In genomic region chr10:6402960-6403359, GRCh38 we compare ENCODE assay signal across 27 cellular contexts.
"Had no signal": no experiment of that assay in that cellular context is flagged by ENCODE, and none has a peak within 500 bp of the region (broad histone marks: within the 10 kb centered on the region; RNA-seq: fewer than 3 reads in every experiment).

No MANE protein-coding gene starts in this region.

- H3K36me3 Mint-ChIP-seq: activated naive CD8-positive, alpha-beta T cell treated with anti-CD3 and anti-CD28 coated beads for 36 hours had no signal

- H3K4me1 ChIP-seq: SJCRH30 had no signal

- FAIRE-seq: TTC549 had no signal

- DNase-seq: activated CD4-positive, alpha-beta T cell treated with anti-CD3 and anti-CD28 coated beads, Interleukin-2, amount 10 ng/mL, durations not matched to agents 7 days and 5 days; activated CD4-positive, alpha-beta T cell treated with anti-CD3 and anti-CD28 coated beads, Interleukin-2, amount 50 U/mL, for 48 hours; activated CD8-positive, alpha-beta memory T cell treated with anti-CD3 and anti-CD28 coated beads, Interleukin-2, amount 50 U/mL, for 4 hours; activated effector memory CD4-positive, alpha-beta T cell treated with Interleukin-2 at 50 U/mL for 16 hours; activated naive CD4-positive, alpha-beta T cell treated with anti-CD3 and anti-CD28 coated beads, Interleukin-2, amount 50 U/mL, for 16 hours; activated naive CD8-positive, alpha-beta T cell treated with anti-CD3 and anti-CD28 coated beads for 36 hours; activated T-cell treated with anti-CD3 and anti-CD28 coated beads for 4 hours; activated T-cell treated with anti-CD3 and anti-CD28 coated beads, Interleukin-2, amount 50 U/mL, for 4 hours; amniotic stem cell; aorta; brain microvascular endothelial cell; central memory CD4-positive, alpha-beta T cell; Kasumi-1; KG1; NCI-H1048; NCI-H1436 treated with DMSO at 0.1 percent for 48 hours; NCI-H1694 treated with DMSO at 0.1 percent for 48 hours; NCI-H2029; NCI-H345; NCI-H524 treated with DMSO at 0.1 percent for 48 hours; SHP77; SJCRH30 had no signal

- ATAC-seq: activated T-cell treated with anti-CD3 and anti-CD28 coated beads, Interleukin-2, amount 50 U/mL, for 4 hours; Panc1 had no signal

- H3K4me3 ChIP-seq: SJCRH30, SK-N-MC had no signal

- H3K27ac ChIP-seq: brain microvascular endothelial cell, SJCRH30, SK-N-MC had no signal

- H3K36me3 ChIP-seq: brain microvascular endothelial cell, SJCRH30 had no signal

- H3K27ac Mint-ChIP-seq: activated CD4-positive, alpha-beta T cell treated with anti-CD3 and anti-CD28 coated beads, Interleukin-2, amount 10 ng/mL, durations not matched to agents 7 days and 5 days; activated naive CD8-positive, alpha-beta T cell treated with anti-CD3 and anti-CD28 coated beads for 36 hours; activated T-helper 1 cell treated with anti-CD3 and anti-CD28 coated beads, Interleukin-12 subunit alpha, Interleukin-12 subunit beta, Interleukin-2, Interleukin-4 antibody, amounts not matched to agents 30 ng/mL and 10 ng/mL and 1 ng/mL, durations not matched to agents 14 hours and 24 hours and 36 hours; T-helper 2 cell treated with Interferon-gamma antibody and Interleukin-4, amounts not matched to agents 5 μg/mL and 100 μg/mL, for 36 hours had no signal

- H3K27me3 ChIP-seq: brain microvascular endothelial cell, SJCRH30 had no signal

- H3K9me3 ChIP-seq: SJCRH30 had no signal

- H3K9me3 Mint-ChIP-seq: activated CD4-positive, alpha-beta T cell treated with anti-CD3 and anti-CD28 coated beads, Interleukin-2, amount 10 ng/mL, durations not matched to agents 7 days and 5 days; activated naive CD8-positive, alpha-beta T cell treated with anti-CD3 and anti-CD28 coated beads for 36 hours; activated T-cell treated with anti-CD3 and anti-CD28 coated beads, Interleukin-2, amount 50 U/mL, for 4 hours; activated T-helper 1 cell treated with anti-CD3 and anti-CD28 coated beads, Interleukin-12 subunit alpha, Interleukin-12 subunit beta, Interleukin-2, Interleukin-4 antibody, amounts not matched to agents 30 ng/mL and 10 ng/mL and 1 ng/mL, durations not matched to agents 14 hours and 24 hours and 36 hours; T-helper 2 cell treated with Interferon-gamma antibody and Interleukin-4, amounts not matched to agents 5 μg/mL and 100 μg/mL, for 36 hours had no signal

- H3K4me3 Mint-ChIP-seq: activated CD4-positive, alpha-beta T cell treated with anti-CD3 and anti-CD28 coated beads, Interleukin-2, amount 10 ng/mL, durations not matched to agents 7 days and 5 days; activated naive CD8-positive, alpha-beta T cell treated with anti-CD3 and anti-CD28 coated beads for 36 hours; activated T-cell treated with anti-CD3 and anti-CD28 coated beads, Interleukin-2, amount 50 U/mL, for 4 hours; activated T-helper 1 cell treated with anti-CD3 and anti-CD28 coated beads, Interleukin-12 subunit alpha, Interleukin-12 subunit beta, Interleukin-2, Interleukin-4 antibody, amounts not matched to agents 30 ng/mL and 10 ng/mL and 1 ng/mL, durations not matched to agents 14 hours and 24 hours and 36 hours; T-helper 2 cell treated with Interferon-gamma antibody and Interleukin-4, amounts not matched to agents 5 μg/mL and 100 μg/mL, for 36 hours had no signal
